19 cellular contexts compared by ENCODE assay signal in genomic region chr12:8564656-8565055, GRCh38. TPM values are rescaled to one million over a fixed set of nuclear protein-coding genes. Genes with fewer than 3 reads are reported as not detected.
"Had no signal": no experiment of that assay in that cellular context is flagged by ENCODE, and none has a peak within 500 bp of the region (broad histone marks: within the 10 kb centered on the region; RNA-seq: fewer than 3 reads in every experiment).

No MANE protein-coding gene starts in this region.

- H3K27me3 ChIP-seq: brain microvascular endothelial cell, gastrocnemius medialis, thyroid gland, uterus had no signal

- H3K4me3 ChIP-seq: coronary artery, gastrocnemius medialis, heart right ventricle, thyroid gland, uterus had no signal

- ATAC-seq: gastrocnemius medialis; left lobe of liver; stimulated activated effector memory CD8-positive, alpha-beta T cell treated with anti-CD3 and anti-CD28 coated beads, Interleukin-12 subunit alpha, Interleukin-12 subunit beta, amount 100 ng/mL, for 72 hours had no signal

- H3K36me3 ChIP-seq: brain microvascular endothelial cell, gastrocnemius medialis, heart right ventricle, thyroid gland, uterus had no signal

- DNase-seq: activated CD4-positive, alpha-beta T cell treated with anti-CD3 and anti-CD28 coated beads, Interleukin-2, amount 50 U/mL, for 1 hour; activated naive CD4-positive, alpha-beta T cell; brain microvascular endothelial cell; gastrocnemius medialis; heart right ventricle; islet precursor cell; stimulated activated CD4-positive, alpha-beta T cell treated with anti-CD3 and anti-CD28 coated beads, Interleukin-12 subunit alpha, Interleukin-12 subunit beta, amount 100 ng/mL, for 4 hours; thyroid gland; uterus had no signal

- H3K27ac ChIP-seq: brain microvascular endothelial cell, gastrocnemius medialis, parathyroid adenoma, thyroid gland, uterus had no signal

- H3K27ac Mint-ChIP-seq: stimulated activated effector memory CD8-positive, alpha-beta T cell treated with anti-CD3 and anti-CD28 coated beads, Interleukin-12 subunit alpha, Interleukin-12 subunit beta, amount 100 ng/mL, for 72 hours had no signal

- H3K4me1 Mint-ChIP-seq: central memory CD8-positive, alpha-beta T cell; stimulated activated effector memory CD8-positive, alpha-beta T cell treated with anti-CD3 and anti-CD28 coated beads, Interleukin-12 subunit alpha, Interleukin-12 subunit beta, amount 100 ng/mL, for 72 hours had no signal

- H3K4me3 Mint-ChIP-seq: central memory CD8-positive, alpha-beta T cell; neural crest cell; stimulated activated effector memory CD8-positive, alpha-beta T cell treated with anti-CD3 and anti-CD28 coated beads, Interleukin-12 subunit alpha, Interleukin-12 subunit beta, amount 100 ng/mL, for 72 hours had no signal

- H3K9me3 ChIP-seq: gastrocnemius medialis, thyroid gland, uterus had no signal

- H3K4me1 ChIP-seq: gastrocnemius medialis, parathyroid adenoma, thyroid gland, uterus had no signal

RNA-seq across cellular contexts. Expression of gene CLEC4E, which starts 24.0 kb away (rescaled TPM):
- total RNA-seq: activated CD8-positive, alpha-beta memory T cell treated with anti-CD3 and anti-CD28 coated beads for 36 hours; endothelial cell of umbilical vein; fibroblast of lung; lung microvascular endothelial cell; neural crest cell had no signal
- polyA plus RNA-seq: endothelial cell of umbilical vein, fibroblast of lung had no signal

RNA-seq across cellular contexts. Expression of gene AICDA, which starts 48.0 kb away (rescaled TPM):
- total RNA-seq: activated CD8-positive, alpha-beta memory T cell treated with anti-CD3 and anti-CD28 coated beads for 36 hours; endothelial cell of umbilical vein; fibroblast of lung; gastrocnemius medialis; heart right ventricle; left lobe of liver; lung microvascular endothelial cell; neural crest cell; thyroid gland had no signal
- polyA plus RNA-seq: endothelial cell of umbilical vein, fibroblast of lung had no signal

RNA-seq across cellular contexts. Expression of gene CLEC4D, which starts 51.4 kb away (rescaled TPM):
- total RNA-seq: activated CD8-positive, alpha-beta memory T cell treated with anti-CD3 and anti-CD28 coated beads for 36 hours; endothelial cell of umbilical vein; fibroblast of lung; left lobe of liver; lung microvascular endothelial cell; neural crest cell had no signal
- polyA plus RNA-seq: endothelial cell of umbilical vein, fibroblast of lung had no signal
